ENCODE assay signal across 9 cellular contexts in the genomic region with DNA sequence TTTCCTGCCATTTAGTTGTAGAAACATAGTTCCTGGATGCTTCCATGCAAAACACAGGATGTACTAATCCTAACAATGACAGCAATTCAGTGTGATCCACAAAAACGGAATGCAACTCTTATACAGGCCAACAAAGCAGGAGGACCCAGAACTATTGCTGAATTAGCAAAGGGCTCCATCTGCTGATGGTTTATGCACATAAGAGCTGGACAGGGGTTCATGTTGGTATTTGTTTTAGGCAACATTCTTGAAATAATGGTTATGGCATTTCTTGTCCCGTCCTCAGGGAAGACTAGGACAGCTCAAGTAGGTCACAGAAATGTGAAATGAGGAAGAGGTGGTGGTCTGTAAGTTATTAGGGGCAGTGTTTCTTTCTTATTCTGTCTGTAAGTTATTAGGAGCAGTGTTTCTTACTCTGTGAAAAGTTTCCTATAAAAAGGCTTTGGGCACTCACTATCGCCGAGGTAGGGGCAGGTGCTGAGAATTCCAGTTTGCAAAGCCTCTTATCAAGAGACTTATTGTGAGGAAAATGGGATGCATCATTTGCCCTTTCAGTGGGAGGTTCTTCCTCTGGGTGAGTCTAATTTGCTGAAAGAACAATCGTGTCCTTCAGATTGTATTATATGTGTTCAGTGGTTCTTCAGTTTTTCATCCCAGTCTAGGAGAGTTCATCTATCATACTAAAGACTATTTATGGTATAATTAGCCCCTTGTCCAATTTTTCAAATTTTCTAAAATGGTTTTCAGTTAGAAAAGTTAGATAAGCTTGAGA.
DNase-seq lines count a peak whose midpoint lies in the region; TF ChIP-seq lines count a peak whose summit lies in the region.
"Had no signal": no experiment of that assay in that cellular context is flagged by ENCODE, and none has a peak within 500 bp of the region (broad histone marks: within the 10 kb centered on the region; RNA-seq: fewer than 3 reads in every experiment).

No MANE protein-coding gene starts in this region.

- H4K20me1 ChIP-seq in neural cell (ENCODE audit: insufficient read depth) = no peaks in the 10 kb centered on the region

- peak; percentile 54 for TF ChIP-seq RAD21 in neural cell (conservative IDR thresholded peaks at IDR 0.05)

- DNase-seq in DMS53 treated with DMSO at 0.1 percent for 48 hours (lab: John Stamatoyannopoulos, UW; ENCODE audit: unreplicated experiment) (peak; percentile 53), GM20000 (ENCODE audit: low spot score) (peak; percentile 47), SHP77 treated with DMSO at 0.1 percent for 48 hours (lab: John Stamatoyannopoulos, UW) (peak; percentile 45), epithelial cell of esophagus (ENCODE audit: low read depth) (peak; percentile 85), coronary artery (ENCODE audit: low spot score) (no peak)
- DNase-seq in activated naive CD4-positive, alpha-beta T cell treated with anti-CD3 and anti-CD28 coated beads, Interleukin-2, amount 10 ng/mL, durations not matched to agents 7 days and 5 days = no peak

- peak overlapping the region; percentile 43 for H3K4me3 ChIP-seq in epithelial cell of esophagus (ENCODE audit: low read length)
- no peak overlapping the region for H3K4me3 ChIP-seq in neural cell (ENCODE audit: low read length)
- no peak overlapping the region for H3K4me3 ChIP-seq in coronary artery

- no peaks in the 10 kb centered on the region for H3K9me3 Mint-ChIP-seq in activated naive CD4-positive, alpha-beta T cell treated with anti-CD3 and anti-CD28 coated beads, Interleukin-2, amount 10 ng/mL, durations not matched to agents 7 days and 5 days
- H3K9me3 Mint-ChIP-seq: activated naive CD4-positive, alpha-beta T cell treated with anti-CD3 and anti-CD28 coated beads, Interleukin-2, amount 50 U/mL, for 72 hours had no signal

- no peak overlapping the region for H2AFZ ChIP-seq in neural cell (ENCODE audit: low read depth, low read length)

- no peak overlapping the region for H3K9ac ChIP-seq in neural cell (ENCODE audit: low read length)

- no peaks in the 10 kb centered on the region for H3K9me2 ChIP-seq in neural cell (ENCODE audit: insufficient read depth, low read length)

- H3K27me3 Mint-ChIP-seq in activated naive CD4-positive, alpha-beta T cell treated with anti-CD3 and anti-CD28 coated beads, Interleukin-2, amount 10 ng/mL, durations not matched to agents 7 days and 5 days = peaks cover 9% of the 10 kb centered on the region

- no peaks in the 10 kb centered on the region for H3K36me3 ChIP-seq in neural cell (ENCODE audit: insufficient read depth, low read length)

- CTCF ChIA-PET in activated naive CD4-positive, alpha-beta T cell treated with anti-CD3 and anti-CD28 coated beads, Interleukin-2, amount 10 ng/mL, durations not matched to agents 7 days and 5 days (lab: Charles Lee) = interaction anchor here (0.9 kb wide), 1 partner anchor 12 kb away, joined by 3 read pairs; no protein-coding TSS in a partner anchor

- H3F3A ChIP-seq in neural cell (ENCODE audit: insufficient read depth, low read length, poor library complexity, severe bottlenecking) = no peaks in the 10 kb centered on the region

- no peaks in the 10 kb centered on the region for H3K27me3 ChIP-seq in neural cell (ENCODE audit: insufficient read depth, low read depth, low read length)

- no peaks in the 10 kb centered on the region for H3K79me2 ChIP-seq in neural cell (replicated peaks; ENCODE audit: insufficient read depth, low read length)

- H3K4me3 Mint-ChIP-seq in activated naive CD4-positive, alpha-beta T cell treated with anti-CD3 and anti-CD28 coated beads, Interleukin-2, amount 10 ng/mL, durations not matched to agents 7 days and 5 days = no peak overlapping the region

- no peaks in the 10 kb centered on the region for H3K4me1 Mint-ChIP-seq in activated naive CD4-positive, alpha-beta T cell treated with anti-CD3 and anti-CD28 coated beads, Interleukin-2, amount 10 ng/mL, durations not matched to agents 7 days and 5 days

- TF ChIP-seq EP300 in neural cell (conservative IDR thresholded peaks at IDR 0.05; ENCODE audit: poor library complexity, severe bottlenecking) = no peak

- no peak overlapping the region for H3K27ac Mint-ChIP-seq in activated naive CD4-positive, alpha-beta T cell treated with anti-CD3 and anti-CD28 coated beads, Interleukin-2, amount 10 ng/mL, durations not matched to agents 7 days and 5 days

- H3K9me3 ChIP-seq in neural cell (ENCODE audit: low read length) = no peaks in the 10 kb centered on the region

- H3K36me3 Mint-ChIP-seq in activated naive CD4-positive, alpha-beta T cell treated with anti-CD3 and anti-CD28 coated beads, Interleukin-2, amount 10 ng/mL, durations not matched to agents 7 days and 5 days = no peaks in the 10 kb centered on the region
- H3K36me3 Mint-ChIP-seq: activated naive CD4-positive, alpha-beta T cell treated with anti-CD3 and anti-CD28 coated beads, Interleukin-2, amount 50 U/mL, for 72 hours had no signal

- TF ChIP-seq CTCF in GM20000 (IDR thresholded peaks at IDR 0.05; ENCODE audit: extremely low read depth, missing control alignments) = no peak
- peak; percentile 71 for TF ChIP-seq CTCF in LNCAP (IDR thresholded peaks at IDR 0.05)
- TF ChIP-seq CTCF in epithelial cell of esophagus (IDR thresholded peaks at IDR 0.05; ENCODE audit: insufficient read depth, low read depth, low read length, missing control alignments) = peak; percentile 84
- peak; percentile 51 for TF ChIP-seq CTCF in neural cell (IDR thresholded peaks at IDR 0.05; ENCODE audit: poor library complexity, severe bottlenecking)
- no peak for TF ChIP-seq CTCF in coronary artery (IDR thresholded peaks at IDR 0.05)

- no peak overlapping the region for H3K4me2 ChIP-seq in neural cell (ENCODE audit: low read length)

- H3K27ac ChIP-seq in neural cell (ENCODE audit: low read length) (no peak overlapping the region), coronary artery (no peak overlapping the region)

TF ChIP-seq in neural cell, 6 proteins besides CTCF, POLR2A, EP300 and RAD21:
- TF ChIP-seq MXI1 (conservative IDR thresholded peaks at IDR 0.05; ENCODE audit: poor library complexity, severe bottlenecking) = no peak
- peak; percentile 57 for TF ChIP-seq SMC3 (conservative IDR thresholded peaks at IDR 0.05; ENCODE audit: poor library complexity)
- no peak for TF ChIP-seq TAF1 (IDR thresholded peaks at IDR 0.05; ENCODE audit: low read depth)
- no peak for TF ChIP-seq REST (IDR thresholded peaks at IDR 0.05; ENCODE audit: borderline replicate concordance)

Comparison
In these comparisons a context has a peak if more than half of its experiments do, and no peak if none do; other contexts are left out.
1. DNase-seq: peak in DMS53 treated with DMSO at 0.1 percent for 48 hours (single experiment), GM20000 (single experiment), SHP77 treated with DMSO at 0.1 percent for 48 hours (single experiment) and epithelial cell of esophagus (single experiment); none in coronary artery (single experiment) and activated naive CD4-positive, alpha-beta T cell treated with anti-CD3 and anti-CD28 coated beads, Interleukin-2, amount 10 ng/mL, durations not matched to agents 7 days and 5 days (single experiment).
2. CTCF ChIP-seq: peak in LNCAP (single experiment), epithelial cell of esophagus (single experiment) and neural cell (single experiment); none in GM20000 (single experiment) and coronary artery (single experiment).